ENCODE assay signal across 1 cellular context in the genomic region with DNA sequence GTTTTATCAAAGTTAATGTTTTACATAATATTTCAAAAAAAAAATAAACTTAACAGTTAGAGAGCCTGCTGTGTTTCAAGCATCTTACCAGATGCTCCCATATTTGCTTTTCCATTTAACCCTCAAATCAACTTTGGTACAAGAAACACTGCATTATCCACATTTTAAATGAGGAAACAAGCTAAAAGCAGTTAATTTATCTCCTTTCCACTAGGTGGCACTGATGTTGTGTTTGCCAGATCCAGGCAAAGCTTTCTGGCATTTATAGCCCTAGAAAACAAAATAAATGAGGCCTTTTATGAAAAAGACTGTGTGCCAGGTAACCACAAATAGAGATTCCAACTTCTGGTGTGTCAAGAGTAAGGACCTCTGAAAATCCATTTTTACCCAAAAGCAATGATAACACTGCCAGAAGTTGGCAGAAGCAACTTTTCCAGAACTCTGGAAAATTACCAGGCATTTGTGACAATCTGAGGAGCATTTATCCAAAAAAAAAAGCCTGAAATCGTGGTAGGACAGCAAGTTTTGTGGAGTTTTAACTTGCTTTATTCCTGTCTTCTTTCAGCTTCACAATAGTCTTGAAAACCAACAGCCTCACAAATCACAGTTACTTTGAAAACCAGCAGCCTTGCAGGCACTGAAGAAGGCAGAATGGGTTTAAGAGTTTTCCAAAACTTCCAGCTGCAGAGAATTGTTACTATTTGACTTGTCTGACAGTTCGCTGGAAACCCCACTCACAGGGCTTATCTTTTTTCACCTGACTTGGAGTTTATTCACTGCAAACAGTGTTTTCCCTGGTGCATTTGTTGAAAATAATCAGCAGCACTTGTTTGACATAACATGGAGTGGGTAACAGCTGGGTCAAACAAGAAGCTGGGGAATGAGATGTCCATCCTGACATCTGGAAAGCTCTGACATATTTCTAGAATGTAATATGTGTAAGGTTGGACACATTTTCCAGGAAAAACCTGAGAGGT.
TF ChIP-seq lines count a peak whose summit lies in the region.

No MANE protein-coding gene starts in this region.

TF ChIP-seq in GM23338, 12 proteins besides CTCF, POLR2A, EP300 and RAD21:
- TF ChIP-seq ZNF462 (CRISPR knock-in tag; IDR thresholded peaks at IDR 0.05) (no peak), POLR2AphosphoS5 (IDR thresholded peaks at IDR 0.05; ENCODE audit: low read depth) (no peak), CREB1 (CRISPR knock-in tag; IDR thresholded peaks at IDR 0.05; ENCODE audit: low read depth) (no peak), NANOG (IDR thresholded peaks at IDR 0.05; ENCODE audit: borderline replicate concordance) (no peak), ETS1 (IDR thresholded peaks at IDR 0.05) (no peak), ZNF331 (CRISPR knock-in tag; IDR thresholded peaks at IDR 0.05; ENCODE audit: low read depth) (no peak), STAT1 (IDR thresholded peaks at IDR 0.05; ENCODE audit: unreplicated experiment) (no peak), JUNB (IDR thresholded peaks at IDR 0.05; ENCODE audit: unreplicated experiment) (no peak), EZH2phosphoT487 (IDR thresholded peaks at IDR 0.05; ENCODE audit: unreplicated experiment) (no peak), EZH2 (IDR thresholded peaks at IDR 0.05; ENCODE audit: low read depth, unreplicated experiment) (no peak), ZNF114 (CRISPR knock-in tag; IDR thresholded peaks at IDR 0.05) (no peak)
- TF ChIP-seq, protein P1, sequence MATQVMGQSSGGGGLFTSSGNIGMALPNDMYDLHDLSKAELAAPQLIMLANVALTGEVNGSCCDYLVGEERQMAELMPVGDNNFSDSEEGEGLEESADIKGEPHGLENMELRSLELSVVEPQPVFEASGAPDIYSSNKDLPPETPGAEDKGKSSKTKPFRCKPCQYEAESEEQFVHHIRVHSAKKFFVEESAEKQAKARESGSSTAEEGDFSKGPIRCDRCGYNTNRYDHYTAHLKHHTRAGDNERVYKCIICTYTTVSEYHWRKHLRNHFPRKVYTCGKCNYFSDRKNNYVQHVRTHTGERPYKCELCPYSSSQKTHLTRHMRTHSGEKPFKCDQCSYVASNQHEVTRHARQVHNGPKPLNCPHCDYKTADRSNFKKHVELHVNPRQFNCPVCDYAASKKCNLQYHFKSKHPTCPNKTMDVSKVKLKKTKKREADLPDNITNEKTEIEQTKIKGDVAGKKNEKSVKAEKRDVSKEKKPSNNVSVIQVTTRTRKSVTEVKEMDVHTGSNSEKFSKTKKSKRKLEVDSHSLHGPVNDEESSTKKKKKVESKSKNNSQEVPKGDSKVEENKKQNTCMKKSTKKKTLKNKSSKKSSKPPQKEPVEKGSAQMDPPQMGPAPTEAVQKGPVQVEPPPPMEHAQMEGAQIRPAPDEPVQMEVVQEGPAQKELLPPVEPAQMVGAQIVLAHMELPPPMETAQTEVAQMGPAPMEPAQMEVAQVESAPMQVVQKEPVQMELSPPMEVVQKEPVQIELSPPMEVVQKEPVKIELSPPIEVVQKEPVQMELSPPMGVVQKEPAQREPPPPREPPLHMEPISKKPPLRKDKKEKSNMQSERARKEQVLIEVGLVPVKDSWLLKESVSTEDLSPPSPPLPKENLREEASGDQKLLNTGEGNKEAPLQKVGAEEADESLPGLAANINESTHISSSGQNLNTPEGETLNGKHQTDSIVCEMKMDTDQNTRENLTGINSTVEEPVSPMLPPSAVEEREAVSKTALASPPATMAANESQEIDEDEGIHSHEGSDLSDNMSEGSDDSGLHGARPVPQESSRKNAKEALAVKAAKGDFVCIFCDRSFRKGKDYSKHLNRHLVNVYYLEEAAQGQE (IDR thresholded peaks at IDR 0.05; ENCODE audit: unreplicated experiment) = no peak
